22 cellular contexts compared by ENCODE assay signal in the genomic region with DNA sequence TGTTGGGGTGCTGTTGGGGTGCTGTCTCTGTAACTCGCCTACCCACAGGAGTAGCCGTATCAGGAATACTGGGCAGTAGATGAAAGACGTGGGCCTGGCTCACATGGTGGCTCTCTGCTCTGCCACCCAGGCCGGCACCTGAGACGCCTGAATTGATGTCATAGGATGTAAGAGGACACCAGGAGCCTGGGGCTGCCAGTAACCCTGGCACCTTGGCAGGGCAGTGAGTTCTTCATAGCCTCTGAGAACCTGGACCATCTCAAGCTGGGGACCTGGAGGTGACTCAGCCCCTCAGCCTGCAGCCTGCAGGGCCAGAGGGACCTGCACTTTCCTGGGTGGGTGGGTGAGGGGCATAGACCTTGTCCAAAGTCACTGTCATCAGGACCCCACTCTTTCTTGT. TPM values are rescaled to one million over a fixed set of nuclear protein-coding genes. Genes with fewer than 3 reads are reported as not detected.
DNase-seq lines count a peak whose midpoint lies in the region; ATAC-seq and TF ChIP-seq lines count a peak whose summit lies in the region.
"Had no signal": no experiment of that assay in that cellular context is flagged by ENCODE, and none has a peak within 500 bp of the region (broad histone marks: within the 10 kb centered on the region; RNA-seq: fewer than 3 reads in every experiment).

No MANE protein-coding gene starts in this region.

- ATAC-seq in HCT116 = no peak
- ATAC-seq in RWPE2 (ENCODE audit: low read depth) = peak; percentile 35; the same call in 2 of the 3 replicates
- ATAC-seq in HG03378 (IDR thresholded peaks at IDR 0.05; ENCODE audit: unreplicated experiment) = no peak
- no peak for ATAC-seq in GM19351 (IDR thresholded peaks at IDR 0.05; ENCODE audit: unreplicated experiment)
- ATAC-seq: stimulated activated memory B cell treated with anti-CD40 and anti-IgM and Interleukin-4, amounts not matched to agents 10 μg/mL and 1 μg/mL and 100 μg/mL, for 72 hours had no signal

- CTCF ChIA-PET in HCT116 (lab: Charles Lee) = interaction anchor here (2.0 kb wide), 1 partner anchor 57 kb away, joined by 7 read pairs; no protein-coding TSS in a partner anchor

- H2BK5ac ChIP-seq in neuronal stem cell (ENCODE audit: low read length) = no peak overlapping the region

- no peaks in the 10 kb centered on the region for H3K79me1 ChIP-seq in neuronal stem cell (ENCODE audit: low read depth, low read length)

- H3K9ac ChIP-seq in HCT116 (ENCODE audit: low read length) (no peak overlapping the region), neuronal stem cell (ENCODE audit: low read depth, low read length, poor library complexity) (no peak overlapping the region), neural progenitor cell (no peak overlapping the region)

- H3K9me3 ChIP-seq in HCT116 (ENCODE audit: control insufficient read depth in 1 of 2, insufficient read depth in 1 of 2, low read depth in 1 of 2, low read length in 2 of 2) (no peaks in the 10 kb centered on the region), RWPE2 (ENCODE audit: severe bottlenecking) (no peaks in the 10 kb centered on the region), neuronal stem cell (replicated peaks in 1 of 2; ENCODE audit: control insufficient read depth in 2 of 2, insufficient read depth in 1 of 2, low read depth in 1 of 2, low read length in 2 of 2) (no peaks in the 10 kb centered on the region), neural progenitor cell (ENCODE audit: low read depth) (no peaks in the 10 kb centered on the region)

- H3K23ac ChIP-seq in neuronal stem cell (ENCODE audit: low read depth, low read length, poor library complexity) = no peak overlapping the region

- H3K79me2 ChIP-seq in HCT116 (ENCODE audit: insufficient read depth, low read length) = no peaks in the 10 kb centered on the region
- no peaks in the 10 kb centered on the region for H3K79me2 ChIP-seq in neural progenitor cell (ENCODE audit: low read depth)

- H3K27me3 Mint-ChIP-seq in activated CD4-positive, alpha-beta T cell treated with anti-CD3 and anti-CD28 coated beads, Interleukin-2, amount 10 ng/mL, durations not matched to agents 24 days and 14 days = peaks cover 4% of the 10 kb centered on the region
- peaks cover 11% of the 10 kb centered on the region for H3K27me3 Mint-ChIP-seq in neural progenitor cell (ENCODE audit: insufficient read depth, low read depth)
- H3K27me3 Mint-ChIP-seq: activated CD4-positive, alpha-beta T cell treated with anti-CD3 and anti-CD28 coated beads, Interleukin-2, amount 10 ng/mL, durations not matched to agents 7 days and 5 days had no signal

- no peak for TF ChIP-seq POLR2A in HCT116 (IDR thresholded peaks at IDR 0.05; ENCODE audit: borderline replicate concordance, extremely low read depth, insufficient read depth, insufficient read length)

- no CpG with 5 or more reads among the region's 5 CpGs for WGBS in neuronal stem cell (ENCODE audit: extremely low coverage in 2 of 2, insufficient read length in 2 of 2, insufficient replicate concordance in 1 of 2), 2 donors

- H2AFZ ChIP-seq in HCT116 (ENCODE audit: low read depth, low read length, poor library complexity, severe bottlenecking) = no peak overlapping the region
- no peak overlapping the region for H2AFZ ChIP-seq in neuronal stem cell (ENCODE audit: low read length)
- no peak overlapping the region for H2AFZ ChIP-seq in neural progenitor cell (replicated peaks)

- H3K27ac ChIP-seq in HCT116 (ENCODE audit: low read depth, low read length) = no peak overlapping the region; the same call in 1 of the 2 replicates
- peak overlapping the region; percentile 25 for H3K27ac ChIP-seq in RWPE2 (ENCODE audit: poor library complexity, severe bottlenecking)
- H3K27ac ChIP-seq in neuronal stem cell (replicated peaks; ENCODE audit: low read length) = no peak overlapping the region
- H3K27ac ChIP-seq in neural progenitor cell = no peak overlapping the region

- peak overlapping the region; percentile 82 for H3K27ac Mint-ChIP-seq in activated CD4-positive, alpha-beta T cell treated with anti-CD3 and anti-CD28 coated beads, Interleukin-2, amount 10 ng/mL, durations not matched to agents 24 days and 14 days
- H3K27ac Mint-ChIP-seq in neural progenitor cell = no peak overlapping the region
- H3K27ac Mint-ChIP-seq: stimulated activated memory B cell treated with anti-CD40 and anti-IgM and Interleukin-4, amounts not matched to agents 10 μg/mL and 1 μg/mL and 100 μg/mL, for 72 hours had no signal

- RAD21 ChIA-PET in HCT116 (lab: Charles Lee; ENCODE audit: low non-redundant PET in 1 of 2, low total read pairs in 2 of 2, uncharacterized antibody in 2 of 2, unreplicated experiment in 2 of 2) = no interaction called here

- H3K9me2 ChIP-seq in HCT116 (ENCODE audit: insufficient read depth) = no peaks in the 10 kb centered on the region

- H3K4ac ChIP-seq in neuronal stem cell (ENCODE audit: low read length) = no peak overlapping the region

- H3K4me2 ChIP-seq in HCT116 (ENCODE audit: low read length) (0 out of 2 replicates have a peak overlapping the region, but pooled peaks have one; percentile 17), neuronal stem cell (ENCODE audit: insufficient read depth, low read length, poor library complexity, severe bottlenecking) (no peak overlapping the region), neural progenitor cell (no peak overlapping the region)

- peak overlapping the region; percentile 60 for H2AK5ac ChIP-seq in neuronal stem cell (ENCODE audit: low read depth, low read length)

- TF ChIP-seq CTCF in HCT116 (IDR thresholded peaks at IDR 0.05 in 2 of 3, conservative IDR thresholded peaks at IDR 0.05 in 1 of 3; ENCODE audit: borderline replicate concordance in 1 of 3, insufficient read depth in 1 of 3, low read depth in 2 of 3, low read length in 2 of 3) (no peak), RWPE2 (IDR thresholded peaks at IDR 0.05; ENCODE audit: poor library complexity, severe bottlenecking) (no peak), neural progenitor cell (IDR thresholded peaks at IDR 0.05) (no peak)

- H3K14ac ChIP-seq in neuronal stem cell (ENCODE audit: low read length) = no peak overlapping the region

- no peak for DNase-seq in activated CD4-positive, alpha-beta T cell treated with anti-CD3 and anti-CD28 coated beads, Interleukin-2, amount 10 ng/mL, durations not matched to agents 24 days and 14 days
- DNase-seq in activated CD4-positive, alpha-beta T cell treated with anti-CD3 and anti-CD28 coated beads for 1 hour = no peak
- no peak for DNase-seq in HCT116 (ENCODE audit: low read depth, low spot score)
- no peak for DNase-seq in RWPE2 (ENCODE audit: low spot score)
- no peak for DNase-seq in neuronal stem cell (ENCODE audit: low spot score)
- no peak for DNase-seq in neural progenitor cell (ENCODE audit: low spot score)
- DNase-seq: activated CD4-positive, alpha-beta T cell treated with anti-CD3 and anti-CD28 coated beads, Interleukin-2, amount 10 ng/mL, durations not matched to agents 7 days and 5 days; activated naive CD4-positive, alpha-beta T cell treated with Interleukin-2 at 50 U/mL for 16 hours; activated T-cell treated with anti-CD3 and anti-CD28 coated beads for 4 hours; aorta; effector CD8-positive, alpha-beta T cell; foreskin melanocyte; GDM1; hippocampal formation; KBM-7; naive thymus-derived CD4-positive, alpha-beta T cell; NCI-H1694 treated with DMSO at 0.1 percent for 48 hours; NCI-H446 treated with DMSO at 0.1 percent for 48 hours had no signal

- TF ChIP-seq RAD21 in HCT116 (IDR thresholded peaks at IDR 0.05; ENCODE audit: low read depth) = peak; percentile 26; the same call in 1 of the 2 replicates

- POLR2A ChIA-PET in HCT116 (lab: Charles Lee) = interaction anchor here (1.4 kb wide), 1 partner anchor 26 kb away, joined by 4 read pairs; no protein-coding TSS in a partner anchor

- H2BK15ac ChIP-seq in neuronal stem cell (ENCODE audit: low read length) = peak overlapping the region; percentile 49

- no peak overlapping the region for H4K8ac ChIP-seq in neuronal stem cell (ENCODE audit: low read depth, low read length)

- peak overlapping the region; percentile 66 for H2BK120ac ChIP-seq in neuronal stem cell (ENCODE audit: low read depth, low read length)

- BruUV-seq in HCT116 (replicated peaks; lab: Mats Ljungman, UMichigan) = no TSS peak

- H3K18ac ChIP-seq in neuronal stem cell (ENCODE audit: low read length) = peak overlapping the region; percentile 48

- H3K4me1 ChIP-seq in HCT116 (ENCODE audit: control insufficient read depth in 1 of 2, insufficient read depth in 2 of 2, low read length in 2 of 2) (peaks cover 13 to 29% of the 10 kb centered on the region in 2 experiments; a peak in 3 of 4 replicates), RWPE2 (ENCODE audit: insufficient read depth, poor library complexity, severe bottlenecking) (peaks cover 15% of the 10 kb centered on the region), neuronal stem cell (ENCODE audit: control insufficient read depth in 2 of 2, insufficient read depth in 1 of 2, low read depth in 1 of 2, low read length in 2 of 2) (peaks cover 3 to 4% of the 10 kb centered on the region in 2 donors), neural progenitor cell (no peaks in the 10 kb centered on the region)

- no peaks in the 10 kb centered on the region for H4K20me1 ChIP-seq in HCT116 (ENCODE audit: insufficient read depth)
- H4K20me1 ChIP-seq in neural progenitor cell (ENCODE audit: low read depth) = no peaks in the 10 kb centered on the region

- H3K4me3 Mint-ChIP-seq in activated CD4-positive, alpha-beta T cell treated with anti-CD3 and anti-CD28 coated beads, Interleukin-2, amount 10 ng/mL, durations not matched to agents 24 days and 14 days = no peak overlapping the region
- no peak overlapping the region for H3K4me3 Mint-ChIP-seq in neural progenitor cell
- H3K4me3 Mint-ChIP-seq: activated CD4-positive, alpha-beta T cell treated with anti-CD3 and anti-CD28 coated beads, Interleukin-2, amount 10 ng/mL, durations not matched to agents 7 days and 5 days; central memory CD8-positive, alpha-beta T cell; naive thymus-derived CD4-positive, alpha-beta T cell; stimulated activated memory B cell treated with anti-CD40 and anti-IgM and Interleukin-4, amounts not matched to agents 10 μg/mL and 1 μg/mL and 100 μg/mL, for 72 hours had no signal

- H3K36me3 ChIP-seq in HCT116 (ENCODE audit: control insufficient read depth in 1 of 2, insufficient read depth in 2 of 2, low read length in 2 of 2) = no peaks in the 10 kb centered on the region
- no peaks in the 10 kb centered on the region for H3K36me3 ChIP-seq in RWPE2 (ENCODE audit: low read depth)
- H3K36me3 ChIP-seq in neuronal stem cell (replicated peaks in 1 of 2; ENCODE audit: control insufficient read depth in 2 of 2, insufficient read depth in 2 of 2, low read length in 2 of 2) = no peaks in the 10 kb centered on the region
- H3K36me3 ChIP-seq in neural progenitor cell = no peaks in the 10 kb centered on the region

- H4K91ac ChIP-seq in neuronal stem cell (ENCODE audit: low read depth, low read length, poor library complexity) = no peak overlapping the region

- intact Hi-C loops in activated CD4-positive, alpha-beta T cell treated with anti-CD3 and anti-CD28 coated beads, Interleukin-2, amount 10 ng/mL, durations not matched to agents 24 days and 14 days (cut with micrococcal nuclease) = loop anchor here (2.0 kb wide), 1 partner anchor 483 kb away; no protein-coding TSS in a partner anchor
- intact Hi-C loops in HCT116 (cut with micrococcal nuclease) = loop anchor here (2.0 to 5.0 kb wide), 3 partner anchors 483 to 611 kb away; a partner anchor contains a TSS

- no peaks in the 10 kb centered on the region for H3K9me3 Mint-ChIP-seq in activated CD4-positive, alpha-beta T cell treated with anti-CD3 and anti-CD28 coated beads, Interleukin-2, amount 10 ng/mL, durations not matched to agents 24 days and 14 days
- no peaks in the 10 kb centered on the region for H3K9me3 Mint-ChIP-seq in neural progenitor cell
- H3K9me3 Mint-ChIP-seq: activated CD4-positive, alpha-beta T cell treated with anti-CD3 and anti-CD28 coated beads, Interleukin-2, amount 10 ng/mL, durations not matched to agents 7 days and 5 days; central memory CD8-positive, alpha-beta T cell; stimulated activated memory B cell treated with anti-CD40 and anti-IgM and Interleukin-4, amounts not matched to agents 10 μg/mL and 1 μg/mL and 100 μg/mL, for 72 hours had no signal

- H3K27me3 ChIP-seq in HCT116 (ENCODE audit: insufficient read depth, low read length) (no peaks in the 10 kb centered on the region), RWPE2 (ENCODE audit: insufficient read depth, poor library complexity, severe bottlenecking) (no peaks in the 10 kb centered on the region), neuronal stem cell (ENCODE audit: control insufficient read depth in 3 of 3, insufficient read depth in 3 of 3, low read depth in 1 of 3, low read length in 3 of 3) (peaks cover 0 to 36% (median 0%) of the 10 kb centered on the region in 3 experiments), neural progenitor cell (peaks cover 4% of the 10 kb centered on the region)

- H3K4me3 ChIP-seq in HCT116 (replicated peaks in 1 of 2; ENCODE audit: low read depth in 1 of 2, low read length in 2 of 2) (no peak overlapping the region), RWPE2 (ENCODE audit: severe bottlenecking) (no peak overlapping the region), neuronal stem cell (ENCODE audit: low read length in 2 of 2) (no peak overlapping the region), neural progenitor cell (no peak overlapping the region)

- H3K36me3 Mint-ChIP-seq in activated CD4-positive, alpha-beta T cell treated with anti-CD3 and anti-CD28 coated beads, Interleukin-2, amount 10 ng/mL, durations not matched to agents 24 days and 14 days (ENCODE audit: low read depth) = no peaks in the 10 kb centered on the region
- no peaks in the 10 kb centered on the region for H3K36me3 Mint-ChIP-seq in neural progenitor cell
- H3K36me3 Mint-ChIP-seq: naive thymus-derived CD4-positive, alpha-beta T cell; stimulated activated memory B cell treated with anti-CD40 and anti-IgM and Interleukin-4, amounts not matched to agents 10 μg/mL and 1 μg/mL and 100 μg/mL, for 72 hours had no signal

- H3K4me1 Mint-ChIP-seq in activated CD4-positive, alpha-beta T cell treated with anti-CD3 and anti-CD28 coated beads, Interleukin-2, amount 10 ng/mL, durations not matched to agents 24 days and 14 days = peaks cover 38% of the 10 kb centered on the region
- peaks cover 21% of the 10 kb centered on the region for H3K4me1 Mint-ChIP-seq in neural progenitor cell

- H2BK12ac ChIP-seq in neuronal stem cell (ENCODE audit: low read length) = no peak overlapping the region

- no peaks in the 10 kb centered on the region for H3F3A ChIP-seq in neural progenitor cell (ENCODE audit: low read depth)

RNA-seq across cellular contexts. Expression of a gene that starts 39.0 kb away (rescaled TPM):
- 25.4 and 26.6 TPM in 2 replicates for total RNA-seq in activated CD4-positive, alpha-beta T cell treated with anti-CD3 and anti-CD28 coated beads, Interleukin-2, amount 10 ng/mL, durations not matched to agents 24 days and 14 days
- total RNA-seq in HCT116 (2021; ENCODE audit: unreplicated experiment) (40.1 TPM), neural progenitor cell (ENCODE audit: low replicate concordance) (6.8 and 11.6 TPM in 2 replicates)
- polyA plus RNA-seq in HCT116 (2012) = 75.8 and 81.2 TPM in 2 replicates
- 18.2 TPM for polyA plus RNA-seq in neuronal stem cell (2013, experiment 1 of 2)
- polyA plus RNA-seq in neuronal stem cell (2013, experiment 2 of 2) = 16.8 TPM
- polyA plus RNA-seq: naive thymus-derived CD4-positive, alpha-beta T cell had no signal
